ENCODE assay signal across 31 cellular contexts in genomic region chr11:70738661-70739060, GRCh38.
"Had no signal": no experiment of that assay in that cellular context is flagged by ENCODE, and none has a peak within 500 bp of the region (broad histone marks: within the 10 kb centered on the region; RNA-seq: fewer than 3 reads in every experiment).

No MANE protein-coding gene starts in this region.

- DNase-seq: activated B cell treated with CpG ODN at 0.5 μM for 24 hours; activated CD4-positive, alpha-beta T cell treated with anti-CD3 and anti-CD28 coated beads for 48 hours; activated CD4-positive, alpha-beta T cell treated with anti-CD3 and anti-CD28 coated beads, Interleukin-2, amount 50 U/mL, for 1 hour; activated CD4-positive, alpha-beta T cell treated with anti-CD3 and anti-CD28 coated beads, Interleukin-2, amount 50 U/mL, for 48 hours; activated CD8-positive, alpha-beta memory T cell treated with anti-CD3 and anti-CD28 coated beads for 24 hours; activated CD8-positive, alpha-beta T cell treated with anti-CD3 and anti-CD28 coated beads for 36 hours; activated effector memory CD4-positive, alpha-beta T cell treated with anti-CD3 and anti-CD28 coated beads, Interleukin-2, amount 50 U/mL, for 16 hours; activated naive CD4-positive, alpha-beta T cell treated with anti-CD3 and anti-CD28 coated beads for 36 hours; activated naive CD8-positive, alpha-beta T cell treated with anti-CD3 and anti-CD28 coated beads for 36 hours; activated naive CD8-positive, alpha-beta T cell treated with anti-CD3 and anti-CD28 coated beads, Interleukin-2, amount 50 U/mL, for 24 hours; activated T-cell treated with anti-CD3 and anti-CD28 coated beads, Interleukin-2, amount 50 U/mL, for 1 hour; activated T-cell treated with anti-CD3 and anti-CD28 coated beads, Interleukin-2, amount 50 U/mL, for 48 hours; adrenal gland; amygdala; body of pancreas; caudate nucleus; colonic mucosa; effector memory CD4-positive, alpha-beta T cell; endodermal cell; foreskin fibroblast; head of caudate nucleus; T-helper 1 cell; T-helper 17 cell; T1000; WERI-Rb-1 had no signal

- H3K4me3 ChIP-seq: adrenal gland, body of pancreas, colonic mucosa had no signal

- H3K27me3 ChIP-seq: adrenal gland, body of pancreas, colonic mucosa had no signal

- H3K4me1 Mint-ChIP-seq: activated B cell treated with CpG ODN at 0.5 μM for 24 hours; activated naive CD4-positive, alpha-beta T cell treated with anti-CD3 and anti-CD28 coated beads, Interleukin-2, amount 50 U/mL, for 24 hours; activated naive CD8-positive, alpha-beta T cell treated with anti-CD3 and anti-CD28 coated beads, Interleukin-2, amount 50 U/mL, for 24 hours had no signal

- H3K9me3 ChIP-seq: adrenal gland, body of pancreas, colonic mucosa had no signal

- H3K36me3 ChIP-seq: adrenal gland, colonic mucosa, WERI-Rb-1 had no signal

- H3K27ac Mint-ChIP-seq: activated B cell treated with CpG ODN at 0.5 μM for 24 hours; activated CD8-positive, alpha-beta T cell treated with anti-CD3 and anti-CD28 coated beads for 36 hours; activated naive CD4-positive, alpha-beta T cell treated with anti-CD3 and anti-CD28 coated beads for 36 hours; activated naive CD4-positive, alpha-beta T cell treated with anti-CD3 and anti-CD28 coated beads, Interleukin-2, amount 50 U/mL, for 24 hours; activated naive CD8-positive, alpha-beta T cell treated with anti-CD3 and anti-CD28 coated beads for 36 hours; activated naive CD8-positive, alpha-beta T cell treated with anti-CD3 and anti-CD28 coated beads, Interleukin-2, amount 50 U/mL, for 24 hours; activated T-helper 1 cell treated with anti-CD3 and anti-CD28 coated beads, Interleukin-12 subunit alpha, Interleukin-12 subunit beta, Interleukin-2, Interleukin-4 antibody, amounts not matched to agents 30 ng/mL and 10 ng/mL and 1 ng/mL, durations not matched to agents 14 hours and 24 hours and 36 hours; activated T-helper 2 cell treated with anti-CD3 and anti-CD28 coated beads, Interferon-gamma antibody, Interleukin-2, Interleukin-4, amounts not matched to agents 10 μg/mL and 5 μg/mL and 100 μg/mL, durations not matched to agents 14 hours and 24 hours and 36 hours; endodermal cell; T-helper 17 cell; T-helper 2 cell treated with Interferon-gamma antibody and Interleukin-4, amounts not matched to agents 5 μg/mL and 100 μg/mL, for 36 hours had no signal

- H3K4me3 Mint-ChIP-seq: activated B cell treated with CpG ODN at 0.5 μM for 24 hours; activated CD8-positive, alpha-beta T cell treated with anti-CD3 and anti-CD28 coated beads for 36 hours; activated naive CD4-positive, alpha-beta T cell treated with anti-CD3 and anti-CD28 coated beads for 36 hours; activated naive CD4-positive, alpha-beta T cell treated with anti-CD3 and anti-CD28 coated beads, Interleukin-2, amount 50 U/mL, for 24 hours; activated naive CD8-positive, alpha-beta T cell treated with anti-CD3 and anti-CD28 coated beads for 36 hours; activated naive CD8-positive, alpha-beta T cell treated with anti-CD3 and anti-CD28 coated beads, Interleukin-2, amount 50 U/mL, for 24 hours; activated T-helper 1 cell treated with anti-CD3 and anti-CD28 coated beads, Interleukin-12 subunit alpha, Interleukin-12 subunit beta, Interleukin-2, Interleukin-4 antibody, amounts not matched to agents 30 ng/mL and 10 ng/mL and 1 ng/mL, durations not matched to agents 14 hours and 24 hours and 36 hours; endodermal cell; T-helper 17 cell; T-helper 2 cell treated with Interferon-gamma antibody and Interleukin-4, amounts not matched to agents 5 μg/mL and 100 μg/mL, for 36 hours had no signal

- ATAC-seq: activated CD4-positive, CD25-positive, alpha-beta regulatory T cell treated with anti-CD3 and anti-CD28 coated beads, Interleukin-2, amount 50 U/mL, for 24 hours; activated CD8-positive, alpha-beta T cell treated with anti-CD3 and anti-CD28 coated beads for 36 hours; activated naive CD8-positive, alpha-beta T cell treated with anti-CD3 and anti-CD28 coated beads, Interleukin-2, amount 50 U/mL, for 24 hours; body of pancreas; esophagus mucosa; T-helper 17 cell had no signal

- H3K36me3 Mint-ChIP-seq: activated naive CD4-positive, alpha-beta T cell treated with anti-CD3 and anti-CD28 coated beads, Interleukin-2, amount 50 U/mL, for 24 hours; activated naive CD8-positive, alpha-beta T cell treated with anti-CD3 and anti-CD28 coated beads for 36 hours had no signal

- H3K9me3 Mint-ChIP-seq: activated B cell treated with CpG ODN at 0.5 μM for 24 hours; activated CD8-positive, alpha-beta T cell treated with anti-CD3 and anti-CD28 coated beads for 36 hours; activated naive CD4-positive, alpha-beta T cell treated with anti-CD3 and anti-CD28 coated beads for 36 hours; activated naive CD4-positive, alpha-beta T cell treated with anti-CD3 and anti-CD28 coated beads, Interleukin-2, amount 50 U/mL, for 24 hours; activated naive CD8-positive, alpha-beta T cell treated with anti-CD3 and anti-CD28 coated beads for 36 hours; activated naive CD8-positive, alpha-beta T cell treated with anti-CD3 and anti-CD28 coated beads, Interleukin-2, amount 50 U/mL, for 24 hours; activated T-helper 1 cell treated with anti-CD3 and anti-CD28 coated beads, Interleukin-12 subunit alpha, Interleukin-12 subunit beta, Interleukin-2, Interleukin-4 antibody, amounts not matched to agents 30 ng/mL and 10 ng/mL and 1 ng/mL, durations not matched to agents 14 hours and 24 hours and 36 hours; activated T-helper 2 cell treated with anti-CD3 and anti-CD28 coated beads, Interferon-gamma antibody, Interleukin-2, Interleukin-4, amounts not matched to agents 10 μg/mL and 5 μg/mL and 100 μg/mL, durations not matched to agents 14 hours and 24 hours and 36 hours; endodermal cell; T-helper 2 cell treated with Interferon-gamma antibody and Interleukin-4, amounts not matched to agents 5 μg/mL and 100 μg/mL, for 36 hours had no signal

- H3K4me1 ChIP-seq: adrenal gland, colonic mucosa had no signal

- H3K27ac ChIP-seq: adrenal gland, body of pancreas, colonic mucosa, WERI-Rb-1 had no signal
